1 cellular context compared by ENCODE assay signal in the genomic region with DNA sequence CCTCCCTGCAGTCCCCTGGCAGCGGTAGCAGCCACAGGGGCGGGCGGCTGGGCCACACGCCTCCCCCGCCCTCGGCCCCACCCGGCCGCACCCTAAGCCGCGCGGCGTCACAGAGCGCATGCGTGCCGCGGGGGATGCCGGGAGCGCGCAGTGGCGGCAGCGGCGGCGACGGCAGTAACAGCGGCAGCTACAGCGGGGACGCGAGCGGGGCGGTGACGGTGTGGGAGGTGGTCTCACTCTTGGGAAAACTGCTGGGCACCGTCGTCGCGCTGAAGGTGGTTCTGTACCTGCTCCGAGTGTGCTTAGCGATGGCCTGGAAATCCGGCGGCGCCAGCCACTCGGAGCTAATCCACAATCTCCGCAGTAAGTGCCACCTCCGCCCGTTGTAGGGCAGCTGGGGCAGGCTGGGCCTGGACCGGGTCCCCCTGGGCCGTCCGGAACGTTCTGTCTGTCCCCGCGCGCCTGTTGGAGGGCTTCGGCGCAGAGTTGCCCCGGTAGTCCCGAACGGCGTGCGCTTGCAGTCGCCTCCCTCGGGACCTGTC.
TF ChIP-seq lines count a peak whose summit lies in the region.

TSS of gene PCMT1 (plus strand) at position 148 of the 542 bp plus-strand sequence. CDS start at position 309, 161 bp downstream.

TF ChIP-seq in HepG2, 621 proteins besides CTCF, POLR2A, EP300 and RAD21 (continued from another document and continues in another):
- TF ChIP-seq NRL (CRISPR knock-in tag; IDR thresholded peaks at IDR 0.05; ENCODE audit: borderline replicate concordance), result peak; percentile 91
- TF ChIP-seq, protein P1, sequence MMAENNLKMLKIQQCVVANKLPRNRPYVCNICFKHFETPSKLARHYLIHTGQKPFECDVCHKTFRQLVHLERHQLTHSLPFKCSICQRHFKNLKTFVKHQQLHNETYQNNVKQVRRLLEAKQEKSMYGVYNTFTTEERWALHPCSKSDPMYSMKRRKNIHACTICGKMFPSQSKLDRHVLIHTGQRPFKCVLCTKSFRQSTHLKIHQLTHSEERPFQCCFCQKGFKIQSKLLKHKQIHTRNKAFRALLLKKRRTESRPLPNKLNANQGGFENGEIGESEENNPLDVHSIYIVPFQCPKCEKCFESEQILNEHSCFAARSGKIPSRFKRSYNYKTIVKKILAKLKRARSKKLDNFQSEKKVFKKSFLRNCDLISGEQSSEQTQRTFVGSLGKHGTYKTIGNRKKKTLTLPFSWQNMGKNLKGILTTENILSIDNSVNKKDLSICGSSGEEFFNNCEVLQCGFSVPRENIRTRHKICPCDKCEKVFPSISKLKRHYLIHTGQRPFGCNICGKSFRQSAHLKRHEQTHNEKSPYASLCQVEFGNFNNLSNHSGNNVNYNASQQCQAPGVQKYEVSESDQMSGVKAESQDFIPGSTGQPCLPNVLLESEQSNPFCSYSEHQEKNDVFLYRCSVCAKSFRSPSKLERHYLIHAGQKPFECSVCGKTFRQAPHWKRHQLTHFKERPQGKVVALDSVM (CRISPR knock-in tag; IDR thresholded peaks at IDR 0.05), result no peak
- no peak for TF ChIP-seq MTA3 (CRISPR knock-in tag; IDR thresholded peaks at IDR 0.05)
- peak; percentile 61; the same call in 1 of the 2 replicates for TF ChIP-seq REL (CRISPR knock-in tag; conservative IDR thresholded peaks at IDR 0.05)
- no peak for TF ChIP-seq SMARCC2 (IDR thresholded peaks at IDR 0.05)
- no peak for TF ChIP-seq XRCC5 (optimal IDR thresholded peaks at IDR 0.05; ENCODE audit: low read length)
- no peak for TF ChIP-seq ZBTB7A (CRISPR knock-in tag; IDR thresholded peaks at IDR 0.05)
- TF ChIP-seq, protein P2, sequence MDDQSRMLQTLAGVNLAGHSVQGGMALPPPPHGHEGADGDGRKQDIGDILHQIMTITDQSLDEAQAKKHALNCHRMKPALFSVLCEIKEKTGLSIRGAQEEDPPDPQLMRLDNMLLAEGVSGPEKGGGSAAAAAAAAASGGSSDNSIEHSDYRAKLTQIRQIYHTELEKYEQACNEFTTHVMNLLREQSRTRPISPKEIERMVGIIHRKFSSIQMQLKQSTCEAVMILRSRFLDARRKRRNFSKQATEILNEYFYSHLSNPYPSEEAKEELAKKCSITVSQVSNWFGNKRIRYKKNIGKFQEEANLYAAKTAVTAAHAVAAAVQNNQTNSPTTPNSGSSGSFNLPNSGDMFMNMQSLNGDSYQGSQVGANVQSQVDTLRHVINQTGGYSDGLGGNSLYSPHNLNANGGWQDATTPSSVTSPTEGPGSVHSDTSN (CRISPR knock-in tag; IDR thresholded peaks at IDR 0.05; ENCODE audit: borderline replicate concordance), result peak; percentile 64; the same call in 1 of the 2 replicates
- peak; percentile 6; the same call in 1 of the 2 replicates for TF ChIP-seq GPN1 (CRISPR knock-in tag; IDR thresholded peaks at IDR 0.05; ENCODE audit: borderline replicate concordance)
- TF ChIP-seq ZNF253 (CRISPR knock-in tag; IDR thresholded peaks at IDR 0.05; ENCODE audit: borderline replicate concordance), result no peak
- TF ChIP-seq ARNTL (CRISPR knock-in tag; IDR thresholded peaks at IDR 0.05), result 0 out of 2 replicates have a peak, but pooled peaks have one; percentile 20
- TF ChIP-seq ZNF83 (CRISPR knock-in tag; IDR thresholded peaks at IDR 0.05; ENCODE audit: borderline replicate concordance), result peak; percentile 73; the same call in 1 of the 2 replicates
- no peak for TF ChIP-seq ZNF430 (CRISPR knock-in tag; IDR thresholded peaks at IDR 0.05)
- TF ChIP-seq HCFC1 (IDR thresholded peaks at IDR 0.05; ENCODE audit: low read depth, low read length), result peak; percentile 23; the same call in 1 of the 2 replicates
- peak; percentile 82; the same call in 1 of the 2 replicates for TF ChIP-seq ZIK1 (CRISPR knock-in tag; IDR thresholded peaks at IDR 0.05; ENCODE audit: borderline replicate concordance, low read depth)
- TF ChIP-seq AKAP8 (CRISPR knock-in tag; IDR thresholded peaks at IDR 0.05), result no peak
- TF ChIP-seq ZNF33B (CRISPR knock-in tag; IDR thresholded peaks at IDR 0.05), result peak; percentile 85; the same call in 1 of the 2 replicates
- TF ChIP-seq MBNL3 (CRISPR knock-in tag; conservative IDR thresholded peaks at IDR 0.05), result no peak
- TF ChIP-seq, protein P3, sequence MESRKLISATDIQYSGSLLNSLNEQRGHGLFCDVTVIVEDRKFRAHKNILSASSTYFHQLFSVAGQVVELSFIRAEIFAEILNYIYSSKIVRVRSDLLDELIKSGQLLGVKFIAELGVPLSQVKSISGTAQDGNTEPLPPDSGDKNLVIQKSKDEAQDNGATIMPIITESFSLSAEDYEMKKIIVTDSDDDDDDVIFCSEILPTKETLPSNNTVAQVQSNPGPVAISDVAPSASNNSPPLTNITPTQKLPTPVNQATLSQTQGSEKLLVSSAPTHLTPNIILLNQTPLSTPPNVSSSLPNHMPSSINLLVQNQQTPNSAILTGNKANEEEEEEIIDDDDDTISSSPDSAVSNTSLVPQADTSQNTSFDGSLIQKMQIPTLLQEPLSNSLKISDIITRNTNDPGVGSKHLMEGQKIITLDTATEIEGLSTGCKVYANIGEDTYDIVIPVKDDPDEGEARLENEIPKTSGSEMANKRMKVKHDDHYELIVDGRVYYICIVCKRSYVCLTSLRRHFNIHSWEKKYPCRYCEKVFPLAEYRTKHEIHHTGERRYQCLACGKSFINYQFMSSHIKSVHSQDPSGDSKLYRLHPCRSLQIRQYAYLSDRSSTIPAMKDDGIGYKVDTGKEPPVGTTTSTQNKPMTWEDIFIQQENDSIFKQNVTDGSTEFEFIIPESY (CRISPR knock-in tag; IDR thresholded peaks at IDR 0.05), result no peak
- TF ChIP-seq, protein P4, sequence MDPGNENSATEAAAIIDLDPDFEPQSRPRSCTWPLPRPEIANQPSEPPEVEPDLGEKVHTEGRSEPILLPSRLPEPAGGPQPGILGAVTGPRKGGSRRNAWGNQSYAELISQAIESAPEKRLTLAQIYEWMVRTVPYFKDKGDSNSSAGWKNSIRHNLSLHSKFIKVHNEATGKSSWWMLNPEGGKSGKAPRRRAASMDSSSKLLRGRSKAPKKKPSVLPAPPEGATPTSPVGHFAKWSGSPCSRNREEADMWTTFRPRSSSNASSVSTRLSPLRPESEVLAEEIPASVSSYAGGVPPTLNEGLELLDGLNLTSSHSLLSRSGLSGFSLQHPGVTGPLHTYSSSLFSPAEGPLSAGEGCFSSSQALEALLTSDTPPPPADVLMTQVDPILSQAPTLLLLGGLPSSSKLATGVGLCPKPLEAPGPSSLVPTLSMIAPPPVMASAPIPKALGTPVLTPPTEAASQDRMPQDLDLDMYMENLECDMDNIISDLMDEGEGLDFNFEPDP (CRISPR knock-in tag; conservative IDR thresholded peaks at IDR 0.05), result no peak
- peak; percentile 34; the same call in 1 of the 2 replicates for TF ChIP-seq DMAP1 (CRISPR knock-in tag; IDR thresholded peaks at IDR 0.05)
- no peak for TF ChIP-seq ZBTB46 (CRISPR knock-in tag; IDR thresholded peaks at IDR 0.05; ENCODE audit: borderline replicate concordance)
- TF ChIP-seq, protein P5, sequence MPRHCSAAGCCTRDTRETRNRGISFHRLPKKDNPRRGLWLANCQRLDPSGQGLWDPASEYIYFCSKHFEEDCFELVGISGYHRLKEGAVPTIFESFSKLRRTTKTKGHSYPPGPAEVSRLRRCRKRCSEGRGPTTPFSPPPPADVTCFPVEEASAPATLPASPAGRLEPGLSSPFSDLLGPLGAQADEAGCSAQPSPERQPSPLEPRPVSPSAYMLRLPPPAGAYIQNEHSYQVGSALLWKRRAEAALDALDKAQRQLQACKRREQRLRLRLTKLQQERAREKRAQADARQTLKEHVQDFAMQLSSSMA (CRISPR knock-in tag; IDR thresholded peaks at IDR 0.05), result peak; percentile 32; the same call in 1 of the 2 replicates
- TF ChIP-seq AGO2 (optimal IDR thresholded peaks at IDR 0.05; ENCODE audit: low read depth, low read length), result peak; percentile 98
- 0 out of 2 replicates have a peak, but pooled peaks have one; percentile 44 for TF ChIP-seq ZNF569 (CRISPR knock-in tag; IDR thresholded peaks at IDR 0.05; ENCODE audit: borderline replicate concordance)
- peak; percentile 64 for TF ChIP-seq TARDBP (CRISPR knock-in tag; IDR thresholded peaks at IDR 0.05)
- TF ChIP-seq PCBP2 (optimal IDR thresholded peaks at IDR 0.05; ENCODE audit: low read depth, low read length, poor library complexity, severe bottlenecking), result no peak
- no peak for TF ChIP-seq NPAS2 (CRISPR knock-in tag; IDR thresholded peaks at IDR 0.05; ENCODE audit: borderline replicate concordance)
- no peak for TF ChIP-seq SP140L (CRISPR knock-in tag; IDR thresholded peaks at IDR 0.05; ENCODE audit: borderline replicate concordance)
- TF ChIP-seq PAWR (CRISPR knock-in tag; IDR thresholded peaks at IDR 0.05; ENCODE audit: borderline replicate concordance), result peak; percentile 25; the same call in 1 of the 2 replicates
- TF ChIP-seq ZNF18 (CRISPR knock-in tag; IDR thresholded peaks at IDR 0.05; ENCODE audit: insufficient replicate concordance), result no peak
- TF ChIP-seq, protein P6, sequence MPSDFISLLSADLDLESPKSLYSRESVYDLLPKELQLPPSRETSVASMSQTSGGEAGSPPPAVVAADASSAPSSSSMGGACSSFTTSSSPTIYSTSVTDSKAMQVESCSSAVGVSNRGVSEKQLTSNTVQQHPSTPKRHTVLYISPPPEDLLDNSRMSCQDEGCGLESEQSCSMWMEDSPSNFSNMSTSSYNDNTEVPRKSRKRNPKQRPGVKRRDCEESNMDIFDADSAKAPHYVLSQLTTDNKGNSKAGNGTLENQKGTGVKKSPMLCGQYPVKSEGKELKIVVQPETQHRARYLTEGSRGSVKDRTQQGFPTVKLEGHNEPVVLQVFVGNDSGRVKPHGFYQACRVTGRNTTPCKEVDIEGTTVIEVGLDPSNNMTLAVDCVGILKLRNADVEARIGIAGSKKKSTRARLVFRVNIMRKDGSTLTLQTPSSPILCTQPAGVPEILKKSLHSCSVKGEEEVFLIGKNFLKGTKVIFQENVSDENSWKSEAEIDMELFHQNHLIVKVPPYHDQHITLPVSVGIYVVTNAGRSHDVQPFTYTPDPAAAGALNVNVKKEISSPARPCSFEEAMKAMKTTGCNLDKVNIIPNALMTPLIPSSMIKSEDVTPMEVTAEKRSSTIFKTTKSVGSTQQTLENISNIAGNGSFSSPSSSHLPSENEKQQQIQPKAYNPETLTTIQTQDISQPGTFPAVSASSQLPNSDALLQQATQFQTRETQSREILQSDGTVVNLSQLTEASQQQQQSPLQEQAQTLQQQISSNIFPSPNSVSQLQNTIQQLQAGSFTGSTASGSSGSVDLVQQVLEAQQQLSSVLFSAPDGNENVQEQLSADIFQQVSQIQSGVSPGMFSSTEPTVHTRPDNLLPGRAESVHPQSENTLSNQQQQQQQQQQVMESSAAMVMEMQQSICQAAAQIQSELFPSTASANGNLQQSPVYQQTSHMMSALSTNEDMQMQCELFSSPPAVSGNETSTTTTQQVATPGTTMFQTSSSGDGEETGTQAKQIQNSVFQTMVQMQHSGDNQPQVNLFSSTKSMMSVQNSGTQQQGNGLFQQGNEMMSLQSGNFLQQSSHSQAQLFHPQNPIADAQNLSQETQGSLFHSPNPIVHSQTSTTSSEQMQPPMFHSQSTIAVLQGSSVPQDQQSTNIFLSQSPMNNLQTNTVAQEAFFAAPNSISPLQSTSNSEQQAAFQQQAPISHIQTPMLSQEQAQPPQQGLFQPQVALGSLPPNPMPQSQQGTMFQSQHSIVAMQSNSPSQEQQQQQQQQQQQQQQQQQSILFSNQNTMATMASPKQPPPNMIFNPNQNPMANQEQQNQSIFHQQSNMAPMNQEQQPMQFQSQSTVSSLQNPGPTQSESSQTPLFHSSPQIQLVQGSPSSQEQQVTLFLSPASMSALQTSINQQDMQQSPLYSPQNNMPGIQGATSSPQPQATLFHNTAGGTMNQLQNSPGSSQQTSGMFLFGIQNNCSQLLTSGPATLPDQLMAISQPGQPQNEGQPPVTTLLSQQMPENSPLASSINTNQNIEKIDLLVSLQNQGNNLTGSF (CRISPR knock-in tag; IDR thresholded peaks at IDR 0.05), result peak; percentile 42; the same call in 1 of the 2 replicates
- no peak for TF ChIP-seq FIP1L1 (IDR thresholded peaks at IDR 0.05; ENCODE audit: borderline replicate concordance, insufficient read depth, low read depth, low read length)
- peak; percentile 55; the same call in 1 of the 2 replicates for TF ChIP-seq ZNF749 (CRISPR knock-in tag; IDR thresholded peaks at IDR 0.05; ENCODE audit: borderline replicate concordance)
- TF ChIP-seq ZNF207 (IDR thresholded peaks at IDR 0.05; ENCODE audit: borderline replicate concordance), result no peak
- no peak; the same call in 1 of the 2 replicates for TF ChIP-seq NFKBIZ (CRISPR knock-in tag; IDR thresholded peaks at IDR 0.05)
- peak; percentile 25; the same call in 1 of the 2 replicates for TF ChIP-seq SKIL (CRISPR knock-in tag; IDR thresholded peaks at IDR 0.05; ENCODE audit: borderline replicate concordance)
- no peak for TF ChIP-seq RARA (CRISPR knock-in tag; IDR thresholded peaks at IDR 0.05)
- no peak; the same call in 1 of the 2 replicates for TF ChIP-seq ZNF124 (CRISPR knock-in tag; IDR thresholded peaks at IDR 0.05)
- peak; percentile 88 for TF ChIP-seq MEIS2 (CRISPR knock-in tag; IDR thresholded peaks at IDR 0.05)
